In the genomic region with DNA sequence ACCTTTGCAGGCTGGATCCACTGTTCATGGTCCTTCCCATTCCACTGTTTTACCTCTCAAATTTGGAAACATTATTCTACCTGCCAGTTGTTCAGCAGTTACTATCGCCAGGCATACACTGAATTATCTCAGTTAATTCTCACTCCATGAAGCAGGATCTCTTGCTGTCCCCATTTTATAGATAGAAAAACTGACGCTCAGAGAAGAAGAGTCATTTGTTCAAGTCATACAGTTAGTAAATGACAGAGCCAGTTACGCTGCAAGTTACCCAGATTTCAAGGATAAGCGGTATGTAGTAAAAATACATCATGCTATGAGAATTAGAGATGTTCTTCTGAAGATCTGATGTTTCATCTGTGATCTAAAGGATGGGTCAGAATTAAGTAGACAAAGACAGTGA, we compare ENCODE assay signal across 36 cellular contexts. TPM values are rescaled to one million over a fixed set of nuclear protein-coding genes. Genes with fewer than 3 reads are reported as not detected.
"Had no signal": no experiment of that assay in that cellular context is flagged by ENCODE, and none has a peak within 500 bp of the region (broad histone marks: within the 10 kb centered on the region; RNA-seq: fewer than 3 reads in every experiment).

No MANE protein-coding gene starts in this region.

- H3K4me1 Mint-ChIP-seq: activated B cell treated with CpG ODN at 0.5 μM for 24 hours; activated T-helper 17 cell treated with anti-CD3 and anti-CD28 coated beads, Interleukin-2, amount 50 U/mL, for 72 hours; T-helper 17 cell had no signal

- H3K9me3 ChIP-seq: body of pancreas, esophagus squamous epithelium had no signal

- H3K27ac ChIP-seq: body of pancreas, epithelial cell of prostate, esophagus squamous epithelium, WERI-Rb-1 had no signal

- H3K9me3 Mint-ChIP-seq: activated B cell treated with CpG ODN at 0.5 μM for 24 hours; activated CD8-positive, alpha-beta T cell treated with anti-CD3 and anti-CD28 coated beads for 36 hours; activated T-helper 17 cell treated with anti-CD3 and anti-CD28 coated beads, Interleukin-2, amount 50 U/mL, for 72 hours; T-helper 2 cell treated with Interferon-gamma antibody and Interleukin-4, amounts not matched to agents 5 μg/mL and 100 μg/mL, for 36 hours had no signal

- DNase-seq: activated B cell treated with CpG ODN at 0.5 μM for 24 hours; activated CD4-positive, alpha-beta T cell treated with anti-CD3 and anti-CD28 coated beads for 48 hours; activated CD4-positive, alpha-beta T cell treated with anti-CD3 and anti-CD28 coated beads, Interleukin-2, amount 50 U/mL, for 1 hour; activated CD4-positive, alpha-beta T cell treated with anti-CD3 and anti-CD28 coated beads, Interleukin-2, amount 50 U/mL, for 48 hours; activated CD8-positive, alpha-beta memory T cell treated with anti-CD3 and anti-CD28 coated beads for 24 hours; activated CD8-positive, alpha-beta T cell treated with anti-CD3 and anti-CD28 coated beads for 36 hours; activated effector memory CD4-positive, alpha-beta T cell treated with Interleukin-2 at 50 U/mL for 16 hours; activated gamma-delta T cell treated with Interleukin-2 at 50 U/mL for 16 hours; activated naive CD4-positive, alpha-beta T cell treated with anti-CD3 and anti-CD28 coated beads, Interleukin-2, amount 50 U/mL, for 16 hours; activated naive CD4-positive, alpha-beta T cell treated with Interleukin-2 at 50 U/mL for 16 hours; activated T-cell treated with anti-CD3 and anti-CD28 coated beads, Interleukin-2, amount 50 U/mL, for 4 hours; amygdala; aorta; body of pancreas; caudate nucleus; cortex of kidney; dermis blood vessel endothelial cell; effector CD4-positive, alpha-beta T cell; effector memory CD8-positive, alpha-beta T cell; esophagus squamous epithelium; foreskin melanocyte; head of caudate nucleus; T-helper 1 cell; T-helper 17 cell; T1000; WERI-Rb-1 had no signal

- H3K27me3 ChIP-seq: body of pancreas had no signal

- H3K36me3 ChIP-seq: esophagus squamous epithelium, WERI-Rb-1 had no signal

- H3K27ac Mint-ChIP-seq: activated B cell treated with CpG ODN at 0.5 μM for 24 hours; activated CD8-positive, alpha-beta T cell treated with anti-CD3 and anti-CD28 coated beads for 36 hours; activated naive CD8-positive, alpha-beta T cell; activated T-helper 17 cell treated with anti-CD3 and anti-CD28 coated beads, Interleukin-2, amount 50 U/mL, for 72 hours; effector memory CD8-positive, alpha-beta T cell; T-helper 17 cell; T-helper 2 cell treated with Interferon-gamma antibody and Interleukin-4, amounts not matched to agents 5 μg/mL and 100 μg/mL, for 36 hours had no signal

- H3K4me1 ChIP-seq: body of pancreas, esophagus squamous epithelium had no signal

- H3K4me3 Mint-ChIP-seq: activated B cell treated with CpG ODN at 0.5 μM for 24 hours; activated CD8-positive, alpha-beta T cell treated with anti-CD3 and anti-CD28 coated beads for 36 hours; activated naive CD8-positive, alpha-beta T cell; activated T-cell treated with anti-CD3 and anti-CD28 coated beads, Interleukin-2, amount 50 U/mL, for 4 hours; activated T-helper 17 cell treated with anti-CD3 and anti-CD28 coated beads, Interleukin-2, amount 50 U/mL, for 72 hours; effector memory CD8-positive, alpha-beta T cell; T-helper 17 cell; T-helper 2 cell treated with Interferon-gamma antibody and Interleukin-4, amounts not matched to agents 5 μg/mL and 100 μg/mL, for 36 hours had no signal

- H3K36me3 Mint-ChIP-seq: activated naive CD8-positive, alpha-beta T cell had no signal

- H3K27me3 Mint-ChIP-seq: activated CD8-positive, alpha-beta T cell treated with anti-CD3 and anti-CD28 coated beads for 36 hours had no signal

- H3K4me3 ChIP-seq: body of pancreas, esophagus squamous epithelium had no signal

RNA-seq across cellular contexts. Expression of gene IGSF23, which starts 40.2 kb away (rescaled TPM):
- total RNA-seq: activated B cell treated with CpG ODN at 0.5 μM for 24 hours; activated CD8-positive, alpha-beta T cell treated with anti-CD3 and anti-CD28 coated beads for 36 hours; activated T-cell treated with anti-CD3 and anti-CD28 coated beads, Interleukin-2, amount 50 U/mL, for 4 hours; activated T-helper 17 cell treated with anti-CD3 and anti-CD28 coated beads, Interleukin-2, amount 50 U/mL, for 72 hours; aorta; chondrocyte; dermis blood vessel endothelial cell; endothelial cell of umbilical vein; esophagus squamous epithelium; T-helper 17 cell had no signal
- polyA plus RNA-seq: esophagus had no signal

RNA-seq across cellular contexts. Expression of gene CEACAM20, which starts 43.7 kb away (rescaled TPM):
- total RNA-seq: activated B cell treated with CpG ODN at 0.5 μM for 24 hours; activated CD8-positive, alpha-beta T cell treated with anti-CD3 and anti-CD28 coated beads for 36 hours; activated T-cell treated with anti-CD3 and anti-CD28 coated beads, Interleukin-2, amount 50 U/mL, for 4 hours; activated T-helper 17 cell treated with anti-CD3 and anti-CD28 coated beads, Interleukin-2, amount 50 U/mL, for 72 hours; aorta; body of pancreas; chondrocyte; dermis blood vessel endothelial cell; endothelial cell of umbilical vein; esophagus squamous epithelium; fibroblast of lung; fibroblast of villous mesenchyme; T-helper 17 cell had no signal
- polyA plus RNA-seq: adipose tissue, esophagus, fibroblast of lung had no signal
